ENCODE assay signal across 8 cellular contexts in genomic region chr2:105398522-105399206, GRCh38. TPM values are rescaled to one million over a fixed set of nuclear protein-coding genes. Genes with fewer than 3 reads are reported as not detected.
DNase-seq lines count a peak whose midpoint lies in the region; ATAC-seq and TF ChIP-seq lines count a peak whose summit lies in the region.

Gene FHL2 (minus strand): TSS chr2:105399051. CDS start chr2:105386516, 12,535 bp downstream.

- H3K27me3 ChIP-seq in BE2C (no peaks in the 10 kb centered on the region), mucosa of stomach (ENCODE audit: control insufficient read depth, insufficient read depth, low read length) (peaks cover 3% of the 10 kb centered on the region)

- H3K9me3 ChIP-seq in BE2C (no peaks in the 10 kb centered on the region), mucosa of stomach (ENCODE audit: control insufficient read depth, low read length) (no peaks in the 10 kb centered on the region)

- peak within 1 kb of the TSS; percentile 100 for H3K9ac ChIP-seq in mucosa of stomach (ENCODE audit: low read length)

- H3K4me1 ChIP-seq in BE2C (0 out of 2 replicates have a peak, but pooled peaks cover 3% of the 10 kb centered on the region), mucosa of stomach (ENCODE audit: control insufficient read depth, insufficient read depth, low read length) (peaks cover 41% of the 10 kb centered on the region)

- TF ChIP-seq CTCF in BE2C (IDR thresholded peaks at IDR 0.05; ENCODE audit: low read depth, low read length) (peak; percentile 23), epithelial cell of proximal tubule (conservative IDR thresholded peaks at IDR 0.05; ENCODE audit: low read depth, low read length) (peak; percentile 41)

- ATAC-seq in GM19043 (IDR thresholded peaks at IDR 0.05; ENCODE audit: low read depth, unreplicated experiment) (peak; percentile 99), HG03280 (IDR thresholded peaks at IDR 0.05; ENCODE audit: unreplicated experiment) (peak; percentile 99)

- H3K36me3 ChIP-seq in BE2C (no peaks in the 10 kb centered on the region; the same call in none of the 2 replicates), mucosa of stomach (ENCODE audit: control insufficient read depth, insufficient read depth, low read length) (peaks cover 4% of the 10 kb centered on the region)

- peak; percentile 79 for DNase-seq in BE2C
- DNase-seq in NOMO-1 (lab: John Stamatoyannopoulos, UW; ENCODE audit: unreplicated experiment in 2 of 2): peak; percentile 31 to 40
- peak; percentile 48 for DNase-seq in activated T-cell treated with anti-CD3 and anti-CD28 coated beads for 24 hours (ENCODE audit: low read depth)
- no peak for DNase-seq in epithelial cell of proximal tubule (ENCODE audit: low read depth)
- peak; percentile 36 for DNase-seq in stimulated activated CD8-positive, alpha-beta memory T cell treated with anti-CD3 and anti-CD28 coated beads, Interleukin-7, amount 100 ng/mL, for 24 hours (ENCODE audit: low read depth)

- H3K4me3 ChIP-seq in BE2C (ENCODE audit: low read depth, low read length) (peak within 1 kb of the TSS; percentile 76), epithelial cell of proximal tubule (ENCODE audit: low read depth, low read length) (peak within 1 kb of the TSS; percentile 98), mucosa of stomach (ENCODE audit: low read length) (peak within 1 kb of the TSS; percentile 93)

RNA-seq across cellular contexts. Expression of gene FHL2, which starts in this region (rescaled TPM):
- 47.8 TPM for polyA plus RNA-seq in BE2C (2012; ENCODE audit: insufficient read depth, insufficient read length, low read depth)
- total RNA-seq in epithelial cell of proximal tubule: 237 and 326 TPM in 2 replicates
